Comparison of ENCODE assay signal across 14 cellular contexts in genomic region chr4:40553995-40554394, GRCh38.
DNase-seq lines count a peak whose midpoint lies in the region; ATAC-seq and TF ChIP-seq lines count a peak whose summit lies in the region.
"Had no signal": no experiment of that assay in that cellular context is flagged by ENCODE, and none has a peak within 500 bp of the region (broad histone marks: within the 10 kb centered on the region; RNA-seq: fewer than 3 reads in every experiment).

No MANE protein-coding gene starts in this region.

- no peak overlapping the region for H3K9ac ChIP-seq in HCT116 (ENCODE audit: low read length)

- 0 out of 2 replicates have a peak overlapping the region, but pooled peaks have one; percentile 1 for H3K4me2 ChIP-seq in HCT116 (ENCODE audit: low read length)

- no peaks in the 10 kb centered on the region for H4K20me1 ChIP-seq in HCT116 (ENCODE audit: insufficient read depth)

- ATAC-seq in HCT116 (no peak), heart right ventricle (peak in 7 of 8 donors; percentile 56 to 87 (median 80)), sciatic nerve (peak; percentile 74)
- ATAC-seq: stimulated activated naive CD8-positive, alpha-beta T cell treated with anti-CD3 and anti-CD28 coated beads, Interleukin-15, Interleukin-2, amounts not matched to agents 100 U/mL and 50 U/mL, for 24 hours had no signal

- POLR2A ChIA-PET in HCT116 (lab: Charles Lee): no interaction called here

- TF ChIP-seq RAD21 in HCT116 (IDR thresholded peaks at IDR 0.05; ENCODE audit: low read depth): no peak

- no peak for DNase-seq in HCT116 (ENCODE audit: low read depth, low spot score)
- peak; percentile 42 for DNase-seq in SIG-M5 (lab: John Stamatoyannopoulos, UW)
- peak in 1 of 2 donors; percentile 22 for DNase-seq in heart right ventricle
- no peak for DNase-seq in sciatic nerve (ENCODE audit: low spot score)
- no peak for DNase-seq in SW480 (ENCODE audit: low spot score)
- no peak for DNase-seq in stimulated activated naive CD4-positive, alpha-beta T cell treated with Interleukin-2 at 50 U/mL for 16 hours (lab: John Stamatoyannopoulos, UW)
- DNase-seq in ovary: no peak
- no peak for DNase-seq in nephron progenitor cell
- DNase-seq: activated CD4-positive, alpha-beta T cell treated with anti-CD3 and anti-CD28 coated beads, Interleukin-2, amount 50 U/mL, for 1 hour; Calu3; caudate nucleus; Karpas-422; NCI-H446 treated with DMSO at 0.1 percent for 48 hours; stimulated activated naive CD8-positive, alpha-beta T cell treated with anti-CD3 and anti-CD28 coated beads, Interleukin-15, Interleukin-2, amounts not matched to agents 100 U/mL and 50 U/mL, for 24 hours had no signal

- no peaks in the 10 kb centered on the region for H3K27me3 ChIP-seq in HCT116 (ENCODE audit: insufficient read depth, low read length)
- H3K27me3 ChIP-seq in heart right ventricle: peaks cover 0 to 5% (median 0%) of the 10 kb centered on the region in 7 donors
- H3K27me3 ChIP-seq in ovary: no peaks in the 10 kb centered on the region

- no peaks in the 10 kb centered on the region for H3K36me3 Mint-ChIP-seq in nephron progenitor cell (ENCODE audit: low read depth)

- H3K9me3 ChIP-seq in HCT116 (ENCODE audit: control insufficient read depth in 1 of 2, insufficient read depth in 1 of 2, low read depth in 1 of 2, low read length in 2 of 2): no peaks in the 10 kb centered on the region
- no peaks in the 10 kb centered on the region for H3K9me3 ChIP-seq in heart right ventricle
- no peaks in the 10 kb centered on the region for H3K9me3 ChIP-seq in ovary

- TF ChIP-seq EP300 in ovary (IDR thresholded peaks at IDR 0.05): no peak

- intact Hi-C loops in HCT116 (cut with micrococcal nuclease) (loop anchor here (5.0 to 10.0 kb wide), 2 partner anchors 163 to 239 kb away; no protein-coding TSS in a partner anchor), heart right ventricle (cut with DNase I) (no loop called here), sciatic nerve (cut with DNase I) (no loop called here), ovary (cut with DNase I) (no loop called here)

- BruUV-seq in HCT116 (replicated peaks; lab: Mats Ljungman, UMichigan): no TSS peak

- H3K79me2 ChIP-seq in HCT116 (ENCODE audit: insufficient read depth, low read length): no peaks in the 10 kb centered on the region

- TF ChIP-seq CTCF in HCT116 (IDR thresholded peaks at IDR 0.05 in 2 of 3, conservative IDR thresholded peaks at IDR 0.05 in 1 of 3; ENCODE audit: borderline replicate concordance in 1 of 3, insufficient read depth in 1 of 3, low read depth in 2 of 3, low read length in 2 of 3) (no peak), heart right ventricle (IDR thresholded peaks at IDR 0.05) (no peak), ovary (IDR thresholded peaks at IDR 0.05) (no peak), nephron progenitor cell (IDR thresholded peaks at IDR 0.05) (no peak)

- H3K27me3 Mint-ChIP-seq in nephron progenitor cell (ENCODE audit: low read depth, poor library complexity): no peaks in the 10 kb centered on the region

- no peak overlapping the region for H3K4me3 ChIP-seq in HCT116 (replicated peaks in 1 of 2; ENCODE audit: low read depth in 1 of 2, low read length in 2 of 2)
- H3K4me3 ChIP-seq in heart right ventricle: peak overlapping the region in 1 of 10 donors; percentile 27
- H3K4me3 ChIP-seq in ovary: no peak overlapping the region

- H3K4me1 Mint-ChIP-seq in nephron progenitor cell: peaks cover 23% of the 10 kb centered on the region

- H3K4me1 ChIP-seq in HCT116 (ENCODE audit: control insufficient read depth in 1 of 2, insufficient read depth in 2 of 2, low read length in 2 of 2): peaks cover 16 to 36% of the 10 kb centered on the region in 2 experiments; a peak in 3 of 4 replicates
- H3K4me1 ChIP-seq in heart right ventricle: peaks cover 0 to 70% (median 0%) of the 10 kb centered on the region in 9 donors
- peaks cover 4% of the 10 kb centered on the region for H3K4me1 ChIP-seq in ovary (ENCODE audit: insufficient read depth)

- H3K27ac ChIP-seq in HCT116 (ENCODE audit: low read depth, low read length) (no peak overlapping the region), heart right ventricle (peak overlapping the region in 6 of 10 donors; percentile 7 to 88 (median 28)), ovary (no peak overlapping the region)

- H3K9me3 Mint-ChIP-seq in nephron progenitor cell: no peaks in the 10 kb centered on the region

- RAD21 ChIA-PET in HCT116 (lab: Charles Lee; ENCODE audit: low non-redundant PET in 1 of 2, low total read pairs in 2 of 2, uncharacterized antibody in 2 of 2, unreplicated experiment in 2 of 2): no interaction called here

- no peaks in the 10 kb centered on the region for H3K9me2 ChIP-seq in HCT116 (ENCODE audit: insufficient read depth)

- TF ChIP-seq POLR2A in HCT116 (IDR thresholded peaks at IDR 0.05; ENCODE audit: borderline replicate concordance, extremely low read depth, insufficient read depth, insufficient read length): no peak
- no peak for TF ChIP-seq POLR2A in ovary (IDR thresholded peaks at IDR 0.05)

- H3K36me3 ChIP-seq in HCT116 (ENCODE audit: control insufficient read depth in 1 of 2, insufficient read depth in 2 of 2, low read length in 2 of 2) (no peaks in the 10 kb centered on the region), heart right ventricle (no peaks in the 10 kb centered on the region), ovary (no peaks in the 10 kb centered on the region)

- H3K27ac Mint-ChIP-seq in nephron progenitor cell: no peak overlapping the region

- H3K4me3 Mint-ChIP-seq in nephron progenitor cell: no peak overlapping the region

- H2AFZ ChIP-seq in HCT116 (ENCODE audit: low read depth, low read length, poor library complexity, severe bottlenecking): no peak overlapping the region

- 54 to 60% methylated on average over 10 of the region's 10 CpGs for WGBS in heart right ventricle, 2 donors
- WGBS in ovary, 3 donors: 84 to 85% (median 84%) methylated on average over 10 of the region's 10 CpGs

- CTCF ChIA-PET in HCT116 (lab: Charles Lee): no interaction called here

TF ChIP-seq in HCT116, 20 proteins besides CTCF, POLR2A, EP300 and RAD21 (continues in another document):
- TF ChIP-seq SRF (IDR thresholded peaks at IDR 0.05; ENCODE audit: low read depth) (no peak), POLR2AphosphoS5 (IDR thresholded peaks at IDR 0.05; ENCODE audit: low read depth, low read length) (no peak), ZFX (IDR thresholded peaks at IDR 0.05) (no peak), ZBTB33 (IDR thresholded peaks at IDR 0.05; ENCODE audit: extremely low read depth, insufficient replicate concordance, low read length) (no peak), SIN3A (IDR thresholded peaks at IDR 0.05; ENCODE audit: low read depth) (no peak), MAX (IDR thresholded peaks at IDR 0.05) (no peak), EZH2phosphoT487 (IDR thresholded peaks at IDR 0.05; ENCODE audit: borderline replicate concordance) (no peak), EZH2 (IDR thresholded peaks at IDR 0.05) (no peak), ATF3 (IDR thresholded peaks at IDR 0.05) (no peak), SP1 (IDR thresholded peaks at IDR 0.05; ENCODE audit: low read depth) (no peak), JUND (IDR thresholded peaks at IDR 0.05) (no peak), EGR1 (IDR thresholded peaks at IDR 0.05; ENCODE audit: low read depth) (no peak), ELF1 (IDR thresholded peaks at IDR 0.05; ENCODE audit: borderline replicate concordance, low read depth) (no peak), TCF7L2 (IDR thresholded peaks at IDR 0.05; ENCODE audit: borderline replicate concordance, extremely low read depth, insufficient read depth, insufficient read length) (no peak)

Comparison
In these comparisons a context has a peak if more than half of its experiments do, and no peak if none do; other contexts are left out.
1. H3K27ac ChIP-seq: peak in heart right ventricle (6 of 10); none in HCT116 (single experiment) and ovary (0 of 2).